23 cellular contexts compared by ENCODE assay signal in genomic region chrX:144259054-144259453, GRCh38.
"Had no signal": no experiment of that assay in that cellular context is flagged by ENCODE, and none has a peak within 500 bp of the region (broad histone marks: within the 10 kb centered on the region; RNA-seq: fewer than 3 reads in every experiment).

No MANE protein-coding gene starts in this region.

- H3K4me3 ChIP-seq: colonic mucosa, esophagus muscularis mucosa, heart right ventricle, left lung, mucosa of descending colon, neural progenitor cell, psoas muscle, sigmoid colon, stomach, tibial nerve, upper lobe of left lung had no signal

- H3K9ac ChIP-seq: neural progenitor cell had no signal

- H3K27ac ChIP-seq: colonic mucosa, esophagus muscularis mucosa, heart right ventricle, left lung, neural progenitor cell, psoas muscle, sigmoid colon, stomach, tibial nerve, upper lobe of left lung had no signal

- H3K36me3 ChIP-seq: colonic mucosa, esophagus muscularis mucosa, heart right ventricle, left lung, neural progenitor cell, sigmoid colon, stomach, tibial nerve, upper lobe of left lung had no signal

- H3K4me1 ChIP-seq: colonic mucosa, esophagus muscularis mucosa, heart right ventricle, left lung, neural progenitor cell, psoas muscle, sigmoid colon, stomach, tibial nerve, upper lobe of left lung had no signal

- DNase-seq: colonic mucosa; dermis blood vessel endothelial cell; effector memory CD4-positive, alpha-beta T cell; foreskin melanocyte; glutamatergic neuron; heart right ventricle; hippocampal formation; left cardiac atrium; left lung; mesenchymal stem cell; mucosa of descending colon; naive thymus-derived CD4-positive, alpha-beta T cell; psoas muscle; right cardiac atrium; sigmoid colon; stimulated activated CD4-positive, alpha-beta T cell treated with anti-CD3 and anti-CD28 coated beads, Interleukin-2, amount 100 ng/mL, for 24 hours; stimulated activated CD4-positive, alpha-beta T cell treated with anti-CD3 and anti-CD28 coated beads, Interleukin-4, amount 100 ng/mL, for 24 hours; stimulated activated naive CD4-positive, alpha-beta T cell treated with Interleukin-2 at 50 U/mL for 16 hours; stomach; upper lobe of left lung had no signal

- H2AFZ ChIP-seq: neural progenitor cell had no signal

- H3K27me3 ChIP-seq: colonic mucosa, esophagus muscularis mucosa, heart right ventricle, left lung, neural progenitor cell, sigmoid colon, stomach, tibial nerve, upper lobe of left lung had no signal

- H3K9me3 ChIP-seq: colonic mucosa, esophagus muscularis mucosa, left lung, mucosa of descending colon, psoas muscle, sigmoid colon, upper lobe of left lung had no signal

- H3K4me2 ChIP-seq: neural progenitor cell had no signal
